24 cellular contexts compared by ENCODE assay signal in the genomic region with DNA sequence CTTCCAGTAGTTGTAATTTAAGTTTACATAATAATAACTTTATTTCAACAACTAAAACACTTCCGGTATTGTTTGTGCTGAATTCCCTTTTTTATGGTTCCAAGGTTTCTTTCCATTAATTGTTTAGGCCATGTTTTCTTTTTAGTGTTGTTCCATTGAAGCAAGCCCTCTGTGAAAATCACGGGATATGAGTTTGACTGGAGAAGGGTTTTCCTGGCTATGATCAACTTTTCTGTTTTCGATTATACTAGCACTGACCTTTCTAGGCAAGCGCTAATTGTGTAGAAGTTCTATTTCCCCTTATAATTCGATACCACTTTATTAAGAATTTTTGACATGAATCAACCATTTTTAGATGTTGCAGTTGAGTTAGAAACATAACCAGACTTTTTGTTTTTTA. TPM values are rescaled to one million over a fixed set of nuclear protein-coding genes. Genes with fewer than 3 reads are reported as not detected.
A peak's percentile ranks its signal among the peaks of the same experiment; 100 is the strongest.
DNase-seq lines count a peak whose midpoint lies in the region; ATAC-seq and TF ChIP-seq lines count a peak whose summit lies in the region.
"Had no signal": no experiment of that assay in that cellular context is flagged by ENCODE, and none has a peak within 500 bp of the region (broad histone marks: within the 10 kb centered on the region; RNA-seq: fewer than 3 reads in every experiment).

No MANE protein-coding gene starts in this region.

- WGBS in GM23248 (ENCODE audit: low coverage in 1 of 2, low lambda C conversion rate in 2 of 2, missing lambda C conversion rate in 2 of 2), 2 experiments = 39 to 51% methylated on average over 5 of the region's 5 CpGs
- WGBS in esophagus muscularis mucosa = 78% methylated on average over 5 of the region's 5 CpGs

- in situ Hi-C loops in GM23248 (cut with MboI) = no loop called here

- intact Hi-C loops in esophagus muscularis mucosa (cut with DNase I) = no loop called here

- H2AFZ ChIP-seq in GM23248 = peak overlapping the region; percentile 95; the same call in 1 of the 2 replicates
- H2AFZ ChIP-seq: GM23338 had no signal

- ATAC-seq in thoracic aorta (ENCODE audit: insufficient number of reproducible peaks, low FRiP score, low read depth) (no peak), HG03571 (IDR thresholded peaks at IDR 0.05; ENCODE audit: unreplicated experiment) (no peak), GM21529 (IDR thresholded peaks at IDR 0.05; ENCODE audit: unreplicated experiment) (no peak), GM19328 (IDR thresholded peaks at IDR 0.05; ENCODE audit: unreplicated experiment) (no peak)
- ATAC-seq: activated CD8-positive, alpha-beta memory T cell treated with anti-CD3 and anti-CD28 coated beads, Interleukin-2, amount 10 ng/mL, durations not matched to agents 7 days and 5 days; activated naive CD4-positive, alpha-beta T cell treated with anti-CD3 and anti-CD28 coated beads, Interleukin-2, amount 50 U/mL, for 72 hours; foreskin keratinocyte; GM23338; K562; stimulated activated naive CD8-positive, alpha-beta T cell treated with anti-CD3 and anti-CD28 coated beads, Interleukin-15, amount 100 ng/mL, for 72 hours had no signal

- H3K27ac ChIP-seq in GM23248 (no peak overlapping the region), esophagus muscularis mucosa (replicated peaks in 1 of 4) (peak overlapping the region in 1 of 4 donors; percentile 30), thoracic aorta (no peak overlapping the region)
- H3K27ac ChIP-seq: colonic mucosa, foreskin keratinocyte, spleen had no signal

- no peaks in the 10 kb centered on the region for H4K20me1 ChIP-seq in GM23248 (ENCODE audit: insufficient read depth)

- 0 out of 2 replicates have a peak overlapping the region, but pooled peaks have one; percentile 3 for H3K9ac ChIP-seq in GM23248

- H3K4me2 ChIP-seq in GM23248 (ENCODE audit: unreplicated experiment) = peak overlapping the region; percentile 70
- H3K4me2 ChIP-seq: GM23338 had no signal

- H3K4me3 ChIP-seq in GM23248 = peak overlapping the region; percentile 83
- peak overlapping the region; percentile 58 to 67 (median 64) for H3K4me3 ChIP-seq in esophagus muscularis mucosa
- H3K4me3 ChIP-seq in thoracic aorta = peak overlapping the region; percentile 69
- H3K4me3 ChIP-seq: colonic mucosa, GM23338, K562 had no signal

- H3K27me3 ChIP-seq in GM23248 (replicated peaks; ENCODE audit: insufficient read depth) (no peaks in the 10 kb centered on the region), esophagus muscularis mucosa (no peaks in the 10 kb centered on the region), thoracic aorta (replicated peaks; ENCODE audit: insufficient read depth) (no peaks in the 10 kb centered on the region)
- H3K27me3 ChIP-seq: colonic mucosa had no signal

- TF ChIP-seq CTCF in esophagus muscularis mucosa (IDR thresholded peaks at IDR 0.05) (no peak), thoracic aorta (IDR thresholded peaks at IDR 0.05) (no peak)

- no peaks in the 10 kb centered on the region; the same call in 1 of the 2 replicates for H3K9me2 ChIP-seq in GM23248 (ENCODE audit: insufficient read depth)

- peaks cover 22% of the 10 kb centered on the region for H3K79me2 ChIP-seq in GM23248 (ENCODE audit: insufficient read depth)

- H3K4me1 ChIP-seq in GM23248 (ENCODE audit: insufficient read depth) (peaks cover 32% of the 10 kb centered on the region), esophagus muscularis mucosa (peaks cover 3 to 13% (median 8%) of the 10 kb centered on the region in 4 donors), thoracic aorta (ENCODE audit: control insufficient read depth in 1 of 2, low read depth in 2 of 2) (peaks cover 0 to 9% of the 10 kb centered on the region in 2 donors)
- H3K4me1 ChIP-seq: colonic mucosa, foreskin keratinocyte had no signal

- peaks cover 12% of the 10 kb centered on the region for H3F3A ChIP-seq in GM23248 (ENCODE audit: insufficient read depth)

- no peak for TF ChIP-seq EP300 in esophagus muscularis mucosa (IDR thresholded peaks at IDR 0.05)

- DNase-seq in GM23248 = peak; percentile 6
- no peak for DNase-seq in esophagus muscularis mucosa (ENCODE audit: extremely low spot score)
- peak; percentile 45 for DNase-seq in myocyte (ENCODE audit: low read depth)
- DNase-seq in thoracic aorta (ENCODE audit: low spot score) = no peak
- DNase-seq: activated CD4-positive, alpha-beta T cell treated with anti-CD3 and anti-CD28 coated beads for 4 hours; activated CD8-positive, alpha-beta memory T cell treated with anti-CD3 and anti-CD28 coated beads, Interleukin-2, amount 10 ng/mL, durations not matched to agents 7 days and 5 days; CD8-positive, alpha-beta memory T cell; colonic mucosa; foreskin keratinocyte; GF-D8; kidney glomerular epithelial cell; MV-4-11; NCI-H1694; NCI-H69; nephron progenitor cell; spleen; stimulated activated CD4-positive, alpha-beta T cell treated with anti-CD3 and anti-CD28 coated beads, Interleukin-4, amount 100 ng/mL, for 4 hours; stimulated activated naive CD8-positive, alpha-beta T cell treated with anti-CD3 and anti-CD28 coated beads, Interleukin-15, amount 100 ng/mL, for 72 hours had no signal

- H3K36me3 ChIP-seq in GM23248 (ENCODE audit: low read depth) (no peaks in the 10 kb centered on the region), esophagus muscularis mucosa (no peaks in the 10 kb centered on the region), thoracic aorta (no peaks in the 10 kb centered on the region)
- H3K36me3 ChIP-seq: colonic mucosa, spleen had no signal

- no peaks in the 10 kb centered on the region for H3K9me3 ChIP-seq in GM23248 (ENCODE audit: low read depth)
- H3K9me3 ChIP-seq in esophagus muscularis mucosa = no peaks in the 10 kb centered on the region
- H3K9me3 ChIP-seq in thoracic aorta = no peaks in the 10 kb centered on the region
- H3K9me3 ChIP-seq: colonic mucosa, spleen had no signal

- no peak for TF ChIP-seq POLR2A in esophagus muscularis mucosa (IDR thresholded peaks at IDR 0.05; ENCODE audit: low read depth)

RNA-seq across cellular contexts. Expression of a gene that starts 2.4 kb away (rescaled TPM):
- 31.1 and 33.6 TPM in 2 replicates for total RNA-seq in GM23248 (2014; rRNA removed; shearing (Covaris generic))
- 7.2 and 8.3 TPM in 2 replicates for polyA plus RNA-seq in GM23248 (2016; fragmentation: Nextera tagmentation; extraction: Ambion mirVana)
- total RNA-seq in esophagus muscularis mucosa (100 to 1,000 TPM; 115 to 153 (median 134) TPM), myocyte (121 and 137 TPM in 2 replicates), thoracic aorta (100 to 1,000 TPM; 111 to 217 TPM)
- polyA plus RNA-seq in myocyte (2012) = 77.8 TPM

Comparison
In these comparisons a context has a peak if more than half of its experiments do, and no peak if none do; other contexts are left out.
1. DNase-seq: peak in GM23248 (single experiment) and myocyte (single experiment); none in esophagus muscularis mucosa (single experiment) and thoracic aorta (single experiment).
2. Peak in every context shown above with its lines, with median percentiles within 50 percentile points of each other: H3K4me3 ChIP-seq.